In the genomic region with DNA sequence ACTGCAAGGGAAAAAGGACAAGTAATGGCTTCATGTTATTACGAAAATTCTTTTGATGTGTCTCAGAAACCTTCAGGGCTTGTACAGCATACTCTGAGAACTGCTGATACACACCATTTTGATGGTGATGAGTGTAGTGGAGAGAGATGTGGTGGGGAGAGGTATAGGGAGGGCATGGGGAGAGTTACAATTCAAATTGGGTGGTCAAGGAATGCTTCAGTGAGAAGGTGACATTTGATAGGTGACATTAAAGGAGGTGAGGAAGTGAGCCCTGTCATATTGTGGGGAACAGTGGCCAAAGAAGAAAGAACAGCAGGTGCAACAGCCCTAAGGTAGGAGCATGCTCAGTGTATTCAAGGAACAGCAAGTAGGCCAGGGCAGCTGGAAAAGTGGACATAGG, we compare ENCODE assay signal across 30 cellular contexts.
DNase-seq lines count a peak whose midpoint lies in the region; ATAC-seq, FAIRE-seq and TF ChIP-seq lines count a peak whose summit lies in the region.
"Had no signal": no experiment of that assay in that cellular context is flagged by ENCODE, and none has a peak within 500 bp of the region (broad histone marks: within the 10 kb centered on the region; RNA-seq: fewer than 3 reads in every experiment).

No MANE protein-coding gene starts in this region.

- WGBS in smooth muscle cell (ENCODE audit: low lambda C conversion rate) = 76% methylated on average over 1 of the region's 1 CpG

- no peak for ATAC-seq in activated CD8-positive, alpha-beta T cell treated with anti-CD3 and anti-CD28 coated beads, Interleukin-2, amount 10 ng/mL, durations not matched to agents 7 days and 5 days
- ATAC-seq in activated CD8-positive, alpha-beta T cell treated with anti-CD3 and anti-CD28 coated beads for 36 hours = no peak
- ATAC-seq in PC-3 = no peak
- ATAC-seq: effector memory CD8-positive, alpha-beta T cell; HepG2; left lobe of liver; psoas muscle had no signal

- H4K20me1 ChIP-seq in PC-3 (ENCODE audit: low read length) (no peaks in the 10 kb centered on the region), smooth muscle cell (ENCODE audit: low read depth) (no peaks in the 10 kb centered on the region)

- H3K4me3 ChIP-seq in PC-3 (ENCODE audit: low read length) (no peak overlapping the region), bronchial epithelial cell (ENCODE audit: low read depth, low read length) (no peak overlapping the region), smooth muscle cell (no peak overlapping the region)
- H3K4me3 ChIP-seq: esophagus squamous epithelium, HAP-1, psoas muscle had no signal

- H3K4me1 ChIP-seq in PC-3 (ENCODE audit: insufficient read depth, low read length) (peaks cover 17% of the 10 kb centered on the region), smooth muscle cell (ENCODE audit: low read depth) (peaks cover 5% of the 10 kb centered on the region)
- H3K4me1 ChIP-seq: esophagus squamous epithelium, HAP-1, psoas muscle had no signal

- H3K27ac Mint-ChIP-seq in activated CD8-positive, alpha-beta T cell treated with anti-CD3 and anti-CD28 coated beads, Interleukin-2, amount 10 ng/mL, durations not matched to agents 7 days and 5 days = no peak overlapping the region
- H3K27ac Mint-ChIP-seq in activated CD8-positive, alpha-beta T cell treated with anti-CD3 and anti-CD28 coated beads for 36 hours = no peak overlapping the region
- H3K27ac Mint-ChIP-seq: activated naive CD4-positive, alpha-beta T cell treated with anti-CD3 and anti-CD28 coated beads, Interleukin-2, amount 10 ng/mL, durations not matched to agents 7 days and 5 days; activated T-helper 1 cell treated with anti-CD3 and anti-CD28 coated beads, Interleukin-12 subunit alpha, Interleukin-12 subunit beta, Interleukin-2, Interleukin-4 antibody, amounts not matched to agents 30 ng/mL and 10 ng/mL and 1 ng/mL, durations not matched to agents 14 hours and 24 hours and 36 hours; CD4-positive, CD25-positive, alpha-beta regulatory T cell; stimulated activated naive CD8-positive, alpha-beta T cell treated with anti-CD3 and anti-CD28 coated beads, Interleukin-15, Interleukin-2, amounts not matched to agents 100 ng/mL and 50 ng/mL, for 24 hours had no signal

- H3K9me3 ChIP-seq in PC-3 (ENCODE audit: low read length) (no peaks in the 10 kb centered on the region), smooth muscle cell (replicated peaks; ENCODE audit: low read depth) (no peaks in the 10 kb centered on the region)
- H3K9me3 ChIP-seq: esophagus squamous epithelium, HAP-1, psoas muscle had no signal

- peak overlapping the region; percentile 85 for H3K27ac ChIP-seq in PC-3 (ENCODE audit: low read length)
- H3K27ac ChIP-seq in smooth muscle cell (ENCODE audit: low read depth) = peak overlapping the region; percentile 80
- H3K27ac ChIP-seq: esophagus squamous epithelium, psoas muscle had no signal

- CTCF ChIA-PET in activated CD8-positive, alpha-beta T cell treated with anti-CD3 and anti-CD28 coated beads, Interleukin-2, amount 10 ng/mL, durations not matched to agents 7 days and 5 days (lab: Charles Lee) = no interaction called here
- CTCF ChIA-PET in activated CD8-positive, alpha-beta T cell treated with anti-CD3 and anti-CD28 coated beads for 36 hours (lab: Charles Lee) = no interaction called here
- CTCF ChIA-PET in PC-3 (lab: Charles Lee) = no interaction called here

- H2AFZ ChIP-seq in PC-3 (ENCODE audit: low read length) (no peak overlapping the region), smooth muscle cell (ENCODE audit: low read depth) (no peak overlapping the region)

- no peak for FAIRE-seq in bronchial epithelial cell (lab: Jason Lieb, UNC)
- FAIRE-seq: HepG2 had no signal

- H3K36me3 Mint-ChIP-seq in activated CD8-positive, alpha-beta T cell treated with anti-CD3 and anti-CD28 coated beads, Interleukin-2, amount 10 ng/mL, durations not matched to agents 7 days and 5 days (ENCODE audit: low read depth) = no peaks in the 10 kb centered on the region
- H3K36me3 Mint-ChIP-seq in activated CD8-positive, alpha-beta T cell treated with anti-CD3 and anti-CD28 coated beads for 36 hours (ENCODE audit: low read depth) = no peaks in the 10 kb centered on the region
- H3K36me3 Mint-ChIP-seq: activated naive CD4-positive, alpha-beta T cell treated with anti-CD3 and anti-CD28 coated beads, Interleukin-2, amount 10 ng/mL, durations not matched to agents 7 days and 5 days; CD4-positive, CD25-positive, alpha-beta regulatory T cell had no signal

- POLR2A ChIA-PET in activated CD8-positive, alpha-beta T cell treated with anti-CD3 and anti-CD28 coated beads, Interleukin-2, amount 10 ng/mL, durations not matched to agents 7 days and 5 days (lab: Charles Lee) = no interaction called here
- POLR2A ChIA-PET in activated CD8-positive, alpha-beta T cell treated with anti-CD3 and anti-CD28 coated beads for 36 hours (lab: Charles Lee) = interaction anchor here (1.1 kb wide), 1 partner anchor 8 kb away, joined by 3 read pairs; no protein-coding TSS in a partner anchor
- POLR2A ChIA-PET in PC-3 (lab: Charles Lee; ENCODE audit: unreplicated experiment) = no interaction called here

- TF ChIP-seq CTCF in activated CD8-positive, alpha-beta T cell treated with anti-CD3 and anti-CD28 coated beads for 36 hours (IDR thresholded peaks at IDR 0.05) = no peak
- TF ChIP-seq CTCF in PC-3 (conservative IDR thresholded peaks at IDR 0.05; ENCODE audit: low read depth, low read length) (no peak), bronchial epithelial cell (IDR thresholded peaks at IDR 0.05; ENCODE audit: insufficient read depth, low read length, severe bottlenecking) (no peak), smooth muscle cell (IDR thresholded peaks at IDR 0.05; ENCODE audit: borderline replicate concordance, insufficient read depth, poor library complexity, severe bottlenecking) (no peak)

- no peaks in the 10 kb centered on the region for H3K27me3 ChIP-seq in PC-3 (ENCODE audit: low read length)
- no peaks in the 10 kb centered on the region for H3K27me3 ChIP-seq in bronchial epithelial cell (ENCODE audit: control insufficient read depth, insufficient read depth, low read length)
- H3K27me3 ChIP-seq in smooth muscle cell (ENCODE audit: low read depth) = no peaks in the 10 kb centered on the region
- H3K27me3 ChIP-seq: esophagus squamous epithelium had no signal

- H3K4me3 Mint-ChIP-seq in activated CD8-positive, alpha-beta T cell treated with anti-CD3 and anti-CD28 coated beads, Interleukin-2, amount 10 ng/mL, durations not matched to agents 7 days and 5 days = no peak overlapping the region
- H3K4me3 Mint-ChIP-seq in activated CD8-positive, alpha-beta T cell treated with anti-CD3 and anti-CD28 coated beads for 36 hours = no peak overlapping the region
- H3K4me3 Mint-ChIP-seq: activated naive CD4-positive, alpha-beta T cell treated with anti-CD3 and anti-CD28 coated beads, Interleukin-2, amount 10 ng/mL, durations not matched to agents 7 days and 5 days; activated T-helper 1 cell treated with anti-CD3 and anti-CD28 coated beads, Interleukin-12 subunit alpha, Interleukin-12 subunit beta, Interleukin-2, Interleukin-4 antibody, amounts not matched to agents 30 ng/mL and 10 ng/mL and 1 ng/mL, durations not matched to agents 14 hours and 24 hours and 36 hours; CD4-positive, CD25-positive, alpha-beta regulatory T cell; effector memory CD8-positive, alpha-beta T cell; stimulated activated naive CD8-positive, alpha-beta T cell treated with anti-CD3 and anti-CD28 coated beads, Interleukin-15, Interleukin-2, amounts not matched to agents 100 ng/mL and 50 ng/mL, for 24 hours had no signal

- peak; percentile 4 for DNase-seq in activated CD8-positive, alpha-beta T cell treated with anti-CD3 and anti-CD28 coated beads, Interleukin-2, amount 10 ng/mL, durations not matched to agents 7 days and 5 days
- no peak for DNase-seq in activated CD8-positive, alpha-beta T cell treated with anti-CD3 and anti-CD28 coated beads for 36 hours
- DNase-seq in PC-3 = no peak
- peak; percentile 37 for DNase-seq in bronchial epithelial cell (ENCODE audit: low read depth)
- DNase-seq in smooth muscle cell (lab: John Stamatoyannopoulos, UW; ENCODE audit: unreplicated experiment) = no peak
- DNase-seq in globus pallidus (ENCODE audit: low spot score) = no peak
- no peak for DNase-seq in posterior cingulate gyrus
- DNase-seq in cerebellar nuclear complex (lab: John Stamatoyannopoulos, UW) = no peak
- DNase-seq: 8988T; activated CD4-positive, CD25-positive, alpha-beta regulatory T cell; activated CD8-positive, alpha-beta memory T cell treated with anti-CD3 and anti-CD28 coated beads, Interleukin-2, amount 50 U/mL, for 4 hours; activated naive CD4-positive, alpha-beta T cell treated with anti-CD3 and anti-CD28 coated beads, Interleukin-2, amount 10 ng/mL, durations not matched to agents 7 days and 5 days; amygdala; CD4-positive, CD25-positive, alpha-beta regulatory T cell; cortex of kidney; effector memory CD8-positive, alpha-beta T cell; esophagus squamous epithelium; hypothalamus; Kasumi-1; mesendoderm; NCI-H1105 treated with DMSO at 0.1 percent for 48 hours; NCI-H1930; NCI-H2227 treated with DMSO at 0.1 percent for 48 hours; NCI-H69; psoas muscle had no signal

- peaks cover 4% of the 10 kb centered on the region for H3K9me3 Mint-ChIP-seq in activated CD8-positive, alpha-beta T cell treated with anti-CD3 and anti-CD28 coated beads, Interleukin-2, amount 10 ng/mL, durations not matched to agents 7 days and 5 days (ENCODE audit: insufficient read depth)
- H3K9me3 Mint-ChIP-seq in activated CD8-positive, alpha-beta T cell treated with anti-CD3 and anti-CD28 coated beads for 36 hours = no peaks in the 10 kb centered on the region
- H3K9me3 Mint-ChIP-seq: activated naive CD4-positive, alpha-beta T cell treated with anti-CD3 and anti-CD28 coated beads, Interleukin-2, amount 10 ng/mL, durations not matched to agents 7 days and 5 days; CD4-positive, CD25-positive, alpha-beta regulatory T cell; effector memory CD8-positive, alpha-beta T cell; stimulated activated naive CD8-positive, alpha-beta T cell treated with anti-CD3 and anti-CD28 coated beads, Interleukin-15, Interleukin-2, amounts not matched to agents 100 ng/mL and 50 ng/mL, for 24 hours had no signal

- intact Hi-C loops in activated CD8-positive, alpha-beta T cell treated with anti-CD3 and anti-CD28 coated beads for 36 hours (cut with micrococcal nuclease) = no loop called here
- intact Hi-C loops in PC-3 (cut with micrococcal nuclease) = loop anchor here (5.0 kb wide), 1 partner anchor 264 kb away; no protein-coding TSS in a partner anchor
- intact Hi-C loops in posterior cingulate gyrus (cut with DNase I) = no loop called here

- H3K79me2 ChIP-seq in PC-3 (ENCODE audit: low read length) (no peaks in the 10 kb centered on the region), smooth muscle cell (ENCODE audit: low read depth) (no peaks in the 10 kb centered on the region)

- peak overlapping the region; percentile 61; the same call in 1 of the 2 replicates for H3K9ac ChIP-seq in PC-3 (ENCODE audit: low read length)
- H3K9ac ChIP-seq in smooth muscle cell (ENCODE audit: low read depth) = no peak overlapping the region

- H3K27me3 Mint-ChIP-seq in activated CD8-positive, alpha-beta T cell treated with anti-CD3 and anti-CD28 coated beads, Interleukin-2, amount 10 ng/mL, durations not matched to agents 7 days and 5 days (ENCODE audit: low read depth) = no peaks in the 10 kb centered on the region
- peaks cover 2% of the 10 kb centered on the region for H3K27me3 Mint-ChIP-seq in activated CD8-positive, alpha-beta T cell treated with anti-CD3 and anti-CD28 coated beads for 36 hours
- H3K27me3 Mint-ChIP-seq: activated naive CD4-positive, alpha-beta T cell treated with anti-CD3 and anti-CD28 coated beads, Interleukin-2, amount 10 ng/mL, durations not matched to agents 7 days and 5 days; effector memory CD8-positive, alpha-beta T cell had no signal

- H3K9me2 ChIP-seq in PC-3 (replicated peaks; ENCODE audit: low read length) = no peaks in the 10 kb centered on the region

- H3F3A ChIP-seq in PC-3 (ENCODE audit: low read length, unreplicated experiment) (no peaks in the 10 kb centered on the region), smooth muscle cell (ENCODE audit: low read depth) (no peaks in the 10 kb centered on the region)

- BruUV-seq in PC-3 (replicated peaks; lab: Mats Ljungman, UMichigan) = no TSS peak

- no peak overlapping the region for H3K4me2 ChIP-seq in PC-3 (ENCODE audit: low read length)
- no peak overlapping the region for H3K4me2 ChIP-seq in smooth muscle cell

- H3K36me3 ChIP-seq in PC-3 (ENCODE audit: low read depth, low read length) (no peaks in the 10 kb centered on the region), bronchial epithelial cell (ENCODE audit: control insufficient read depth, insufficient read depth, low read length) (no peaks in the 10 kb centered on the region), smooth muscle cell (ENCODE audit: low read depth) (no peaks in the 10 kb centered on the region)
- H3K36me3 ChIP-seq: esophagus squamous epithelium, HAP-1 had no signal

- H3K4me1 Mint-ChIP-seq in activated CD8-positive, alpha-beta T cell treated with anti-CD3 and anti-CD28 coated beads, Interleukin-2, amount 10 ng/mL, durations not matched to agents 7 days and 5 days (ENCODE audit: low read depth) = peaks cover 4% of the 10 kb centered on the region
- H3K4me1 Mint-ChIP-seq in activated CD8-positive, alpha-beta T cell treated with anti-CD3 and anti-CD28 coated beads for 36 hours (ENCODE audit: low read depth) = peaks cover 6% of the 10 kb centered on the region

Comparison
In these comparisons a context has a peak if more than half of its experiments do, and no peak if none do; other contexts are left out.
1. DNase-seq: peak in activated CD8-positive, alpha-beta T cell treated with anti-CD3 and anti-CD28 coated beads, Interleukin-2, amount 10 ng/mL, durations not matched to agents 7 days and 5 days (single experiment) and bronchial epithelial cell (single experiment); none in activated CD8-positive, alpha-beta T cell treated with anti-CD3 and anti-CD28 coated beads for 36 hours (single experiment), PC-3 (single experiment), smooth muscle cell (single experiment), globus pallidus (single experiment), posterior cingulate gyrus (0 of 10) and cerebellar nuclear complex (0 of 2).